Comparison of ENCODE assay signal across 9 cellular contexts in the genomic region with DNA sequence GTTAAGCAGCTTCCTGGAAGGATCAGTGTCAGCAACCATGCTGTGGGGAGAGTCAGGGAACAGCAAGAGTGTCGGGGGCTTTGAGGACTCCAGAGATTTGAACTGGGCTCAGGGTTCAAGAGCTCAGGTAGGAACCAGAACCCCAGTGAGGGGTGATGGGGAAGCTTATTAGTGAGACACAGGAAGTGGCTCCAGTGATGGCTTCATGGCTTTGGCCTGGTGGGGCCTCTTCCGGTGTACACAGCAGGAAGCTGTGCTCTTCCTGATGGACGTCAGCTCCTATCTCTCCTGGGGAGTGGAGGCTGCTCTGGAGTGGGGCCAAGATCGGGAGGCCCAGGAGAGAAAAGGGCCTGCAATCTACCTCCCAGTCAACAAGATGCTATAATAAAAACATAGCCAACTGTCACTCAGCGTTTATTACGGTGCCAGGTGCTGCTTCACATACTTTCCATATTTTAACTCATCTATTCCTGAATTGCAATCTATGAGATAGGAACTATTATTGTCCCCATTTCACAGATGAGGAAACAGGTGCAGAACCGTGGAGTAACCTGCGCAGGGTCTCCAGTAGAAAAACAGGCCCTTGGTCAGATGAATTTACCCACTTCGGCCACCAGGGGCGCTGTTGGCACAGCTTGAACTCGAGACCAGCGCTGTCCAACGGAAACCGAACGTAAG.
A peak's percentile ranks its signal among the peaks of the same experiment; 100 is the strongest.
DNase-seq lines count a peak whose midpoint lies in the region; ATAC-seq and TF ChIP-seq lines count a peak whose summit lies in the region.
"Had no signal": no experiment of that assay in that cellular context is flagged by ENCODE, and none has a peak within 500 bp of the region (broad histone marks: within the 10 kb centered on the region; RNA-seq: fewer than 3 reads in every experiment).

No MANE protein-coding gene starts in this region.

- H3K36me3 ChIP-seq in mesenchymal stem cell (ENCODE audit: control insufficient read depth in 1 of 2, insufficient read depth in 2 of 2, low read depth in 1 of 2, low read length in 2 of 2) = no peaks in the 10 kb centered on the region

- ATAC-seq in HG03457 (IDR thresholded peaks at IDR 0.05; ENCODE audit: unreplicated experiment) = no peak

- no peak overlapping the region for H2BK120ac ChIP-seq in mesenchymal stem cell (ENCODE audit: low read depth, low read length)

- H3K4me1 ChIP-seq in mesenchymal stem cell (ENCODE audit: control insufficient read depth, insufficient read depth, low read depth, low read length) = peaks cover 17% of the 10 kb centered on the region

- no peak overlapping the region for H3K4me2 ChIP-seq in mesenchymal stem cell (ENCODE audit: low read length, poor library complexity, severe bottlenecking)

- H3K18ac ChIP-seq in mesenchymal stem cell (ENCODE audit: low read depth in 1 of 2, low read length in 2 of 2) = no peak overlapping the region

- H2BK12ac ChIP-seq in mesenchymal stem cell (ENCODE audit: low read length in 2 of 2) = peak overlapping the region in 1 of 2 experiments; percentile 31

- H2BK15ac ChIP-seq in mesenchymal stem cell (ENCODE audit: low read depth, poor library complexity, severe bottlenecking) = no peak overlapping the region

- POLR2A ChIA-PET in GM10248 (lab: Yijun Ruan, JAX) = no interaction called here

- H3K23ac ChIP-seq in mesenchymal stem cell (ENCODE audit: low read length in 2 of 2) = no peak overlapping the region

- H3K9ac ChIP-seq in mesenchymal stem cell (ENCODE audit: low read length) = no peak overlapping the region

- peaks cover 0 to 19% of the 10 kb centered on the region in 2 experiments for H3K27me3 ChIP-seq in mesenchymal stem cell (ENCODE audit: control insufficient read depth in 1 of 2, insufficient read depth in 1 of 2, low read length in 2 of 2)

- no peak overlapping the region for H4K8ac ChIP-seq in mesenchymal stem cell (ENCODE audit: low read length)

- H3K14ac ChIP-seq in mesenchymal stem cell (ENCODE audit: low read length in 2 of 2) = no peak overlapping the region

- H3K79me1 ChIP-seq in mesenchymal stem cell (replicated peaks; ENCODE audit: low read length, poor library complexity, severe bottlenecking) = no peaks in the 10 kb centered on the region

- 51% methylated on average over 10 of the region's 15 CpGs for WGBS in mesenchymal stem cell

- no peak overlapping the region for H3K4me3 ChIP-seq in mesenchymal stem cell (ENCODE audit: insufficient read depth in 1 of 2, low read depth in 1 of 2, low read length in 2 of 2)
- H3K4me3 ChIP-seq: skin epidermis had no signal

- H3K9me3 ChIP-seq in mesenchymal stem cell (ENCODE audit: control insufficient read depth, low read length) = no peaks in the 10 kb centered on the region

- DNase-seq in 8988T = peak; percentile 76
- DNase-seq in GM10248 (ENCODE audit: extremely low spot score) = peak; percentile 77
- DNase-seq in NCI-H1930 (lab: John Stamatoyannopoulos, UW) = peak; percentile 47 to 61
- peak; percentile 57 for DNase-seq in activated CD4-positive, alpha-beta T cell treated with anti-CD3 and anti-CD28 coated beads, Interleukin-2, amount 50 U/mL, for 1 hour
- DNase-seq in effector CD4-positive, alpha-beta T cell = peak; percentile 46
- DNase-seq in mesenchymal stem cell = peak; percentile 70
- peak; percentile 14 to 30 for DNase-seq in stimulated activated CD8-positive, alpha-beta memory T cell treated with anti-CD3 and anti-CD28 coated beads, Interleukin-7, amount 100 ng/mL, for 4 hours (ENCODE audit: low read depth in 2 of 2)

- no peak overlapping the region for H4K91ac ChIP-seq in mesenchymal stem cell (ENCODE audit: low read length)

- CTCF ChIA-PET in GM10248 (lab: Yijun Ruan, JAX) = interaction anchor here (0.7 to 5.2 kb wide), 12 partner anchors 10 to 396 kb away, joined by 3 to 27 read pairs (median 3); no protein-coding TSS in a partner anchor

- no peak overlapping the region for H2AK5ac ChIP-seq in mesenchymal stem cell (ENCODE audit: low read length, severe bottlenecking)

- H3K27ac ChIP-seq in mesenchymal stem cell (ENCODE audit: low read length, poor library complexity, severe bottlenecking) = no peak overlapping the region
- H3K27ac ChIP-seq: skin epidermis had no signal

- no peak overlapping the region for H2AFZ ChIP-seq in mesenchymal stem cell (ENCODE audit: low read depth, low read length)

- H3K4ac ChIP-seq in mesenchymal stem cell (ENCODE audit: low read depth in 1 of 2, low read length in 2 of 2) = no peak overlapping the region

- no peak overlapping the region for H2BK5ac ChIP-seq in mesenchymal stem cell (ENCODE audit: low read depth, low read length, poor library complexity, severe bottlenecking)

- peak; percentile 82 for TF ChIP-seq CTCF in GM10248 (IDR thresholded peaks at IDR 0.05; ENCODE audit: control extremely low read depth, extremely low read depth, low read depth, missing control alignments)

Comparison
In these comparisons a context has a peak if more than half of its experiments do, and no peak if none do; other contexts are left out.
1. DNase-seq: peak in every context shown above with its lines; median percentile 77 in GM10248; 76 in 8988T; 70 in mesenchymal stem cell; 57 in activated CD4-positive, alpha-beta T cell treated with anti-CD3 and anti-CD28 coated beads, Interleukin-2, amount 50 U/mL, for 1 hour; 54 in NCI-H1930; 46 in effector CD4-positive, alpha-beta T cell; 22 in stimulated activated CD8-positive, alpha-beta memory T cell treated with anti-CD3 and anti-CD28 coated beads, Interleukin-7, amount 100 ng/mL, for 4 hours.